ENCODE assay signal across 1 cellular context in genomic region chr10:24242562-24242961, GRCh38.
TF ChIP-seq lines count a peak whose summit lies in the region.

No MANE protein-coding gene starts in this region.

TF ChIP-seq in SK-N-SH treated with all-trans-retinoic acid at 6 μM for 48 hours, 23 proteins besides CTCF, POLR2A, EP300 and RAD21 (continued from another document):
- TF ChIP-seq, protein P1, sequence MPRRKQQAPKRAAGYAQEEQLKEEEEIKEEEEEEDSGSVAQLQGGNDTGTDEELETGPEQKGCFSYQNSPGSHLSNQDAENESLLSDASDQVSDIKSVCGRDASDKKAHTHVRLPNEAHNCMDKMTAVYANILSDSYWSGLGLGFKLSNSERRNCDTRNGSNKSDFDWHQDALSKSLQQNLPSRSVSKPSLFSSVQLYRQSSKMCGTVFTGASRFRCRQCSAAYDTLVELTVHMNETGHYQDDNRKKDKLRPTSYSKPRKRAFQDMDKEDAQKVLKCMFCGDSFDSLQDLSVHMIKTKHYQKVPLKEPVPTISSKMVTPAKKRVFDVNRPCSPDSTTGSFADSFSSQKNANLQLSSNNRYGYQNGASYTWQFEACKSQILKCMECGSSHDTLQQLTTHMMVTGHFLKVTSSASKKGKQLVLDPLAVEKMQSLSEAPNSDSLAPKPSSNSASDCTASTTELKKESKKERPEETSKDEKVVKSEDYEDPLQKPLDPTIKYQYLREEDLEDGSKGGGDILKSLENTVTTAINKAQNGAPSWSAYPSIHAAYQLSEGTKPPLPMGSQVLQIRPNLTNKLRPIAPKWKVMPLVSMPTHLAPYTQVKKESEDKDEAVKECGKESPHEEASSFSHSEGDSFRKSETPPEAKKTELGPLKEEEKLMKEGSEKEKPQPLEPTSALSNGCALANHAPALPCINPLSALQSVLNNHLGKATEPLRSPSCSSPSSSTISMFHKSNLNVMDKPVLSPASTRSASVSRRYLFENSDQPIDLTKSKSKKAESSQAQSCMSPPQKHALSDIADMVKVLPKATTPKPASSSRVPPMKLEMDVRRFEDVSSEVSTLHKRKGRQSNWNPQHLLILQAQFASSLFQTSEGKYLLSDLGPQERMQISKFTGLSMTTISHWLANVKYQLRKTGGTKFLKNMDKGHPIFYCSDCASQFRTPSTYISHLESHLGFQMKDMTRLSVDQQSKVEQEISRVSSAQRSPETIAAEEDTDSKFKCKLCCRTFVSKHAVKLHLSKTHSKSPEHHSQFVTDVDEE (CRISPR knock-in tag; IDR thresholded peaks at IDR 0.05), result no peak
- TF ChIP-seq ZNF70 (CRISPR knock-in tag; IDR thresholded peaks at IDR 0.05) (no peak), CREB5 (CRISPR knock-in tag; IDR thresholded peaks at IDR 0.05; ENCODE audit: low read depth) (no peak), PATZ1 (CRISPR knock-in tag; IDR thresholded peaks at IDR 0.05; ENCODE audit: borderline replicate concordance) (no peak), ARNTL (CRISPR knock-in tag; IDR thresholded peaks at IDR 0.05; ENCODE audit: borderline replicate concordance, low read depth) (no peak), CSDC2 (CRISPR knock-in tag; IDR thresholded peaks at IDR 0.05) (no peak), SNAI2 (CRISPR knock-in tag; IDR thresholded peaks at IDR 0.05) (no peak), ESRRG (CRISPR knock-in tag; IDR thresholded peaks at IDR 0.05) (no peak), TOX (CRISPR knock-in tag; IDR thresholded peaks at IDR 0.05; ENCODE audit: borderline replicate concordance) (no peak), ZNF565 (CRISPR knock-in tag; conservative IDR thresholded peaks at IDR 0.05; ENCODE audit: low read depth) (no peak), PPARA (CRISPR knock-in tag; IDR thresholded peaks at IDR 0.05; ENCODE audit: borderline replicate concordance) (no peak), TCF4 (CRISPR knock-in tag; IDR thresholded peaks at IDR 0.05; ENCODE audit: borderline replicate concordance) (no peak), BACH2 (CRISPR knock-in tag; IDR thresholded peaks at IDR 0.05; ENCODE audit: borderline replicate concordance) (no peak), GLIS3 (CRISPR knock-in tag; IDR thresholded peaks at IDR 0.05) (no peak), RARB (CRISPR knock-in tag; IDR thresholded peaks at IDR 0.05) (no peak)
- TF ChIP-seq, protein P2, sequence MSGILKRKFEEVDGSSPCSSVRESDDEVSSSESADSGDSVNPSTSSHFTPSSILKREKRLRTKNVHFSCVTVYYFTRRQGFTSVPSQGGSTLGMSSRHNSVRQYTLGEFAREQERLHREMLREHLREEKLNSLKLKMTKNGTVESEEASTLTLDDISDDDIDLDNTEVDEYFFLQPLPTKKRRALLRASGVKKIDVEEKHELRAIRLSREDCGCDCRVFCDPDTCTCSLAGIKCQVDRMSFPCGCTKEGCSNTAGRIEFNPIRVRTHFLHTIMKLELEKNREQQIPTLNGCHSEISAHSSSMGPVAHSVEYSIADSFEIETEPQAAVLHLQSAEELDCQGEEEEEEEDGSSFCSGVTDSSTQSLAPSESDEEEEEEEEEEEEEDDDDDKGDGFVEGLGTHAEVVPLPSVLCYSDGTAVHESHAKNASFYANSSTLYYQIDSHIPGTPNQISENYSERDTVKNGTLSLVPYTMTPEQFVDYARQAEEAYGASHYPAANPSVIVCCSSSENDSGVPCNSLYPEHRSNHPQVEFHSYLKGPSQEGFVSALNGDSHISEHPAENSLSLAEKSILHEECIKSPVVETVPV (CRISPR knock-in tag; IDR thresholded peaks at IDR 0.05), result no peak
